Comparison of ENCODE assay signal across 21 cellular contexts in the genomic region with DNA sequence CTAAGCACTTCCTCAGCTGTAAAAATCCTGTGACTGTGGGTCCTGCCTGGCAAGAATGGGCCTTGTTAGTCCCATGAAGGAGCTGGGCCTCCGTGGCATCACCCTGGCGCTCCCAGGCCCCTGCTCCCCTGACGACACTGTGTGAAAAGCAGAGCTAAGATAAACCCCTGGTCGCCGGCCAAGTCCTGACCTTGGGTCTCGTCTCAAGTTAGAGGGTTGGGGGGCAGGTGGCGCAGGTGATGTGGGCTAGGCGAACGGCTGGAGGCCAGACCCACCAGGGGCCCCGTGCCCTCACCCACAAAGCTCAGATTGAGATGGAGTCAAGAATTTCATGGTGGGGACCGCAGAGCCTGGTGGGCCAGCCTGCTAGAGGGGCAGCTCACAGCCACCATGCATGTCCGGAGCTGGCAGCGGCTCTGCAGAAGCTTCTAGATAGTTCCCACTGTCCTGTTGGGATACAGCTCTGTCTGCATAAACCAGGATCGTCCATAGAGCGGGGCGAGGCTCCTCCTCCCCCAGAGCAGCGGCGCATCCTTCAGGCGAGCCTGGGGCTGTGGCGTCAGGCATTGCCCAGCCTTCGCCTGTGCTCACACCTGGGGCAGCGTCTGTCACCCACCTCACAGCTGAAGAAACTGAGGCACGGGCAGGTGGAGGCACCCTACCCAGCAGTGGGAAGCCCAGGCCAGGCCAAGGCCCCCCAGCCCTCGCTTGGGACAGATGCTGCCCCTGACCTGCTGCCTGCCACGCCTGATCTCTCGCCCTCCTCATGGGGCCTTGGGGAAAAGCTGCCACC.
"Had no signal": no experiment of that assay in that cellular context is flagged by ENCODE, and none has a peak within 500 bp of the region (broad histone marks: within the 10 kb centered on the region; RNA-seq: fewer than 3 reads in every experiment).

No MANE protein-coding gene starts in this region.

- H3K36me3 Mint-ChIP-seq: activated naive CD4-positive, alpha-beta T cell treated with anti-CD3 and anti-CD28 coated beads, Interleukin-2, amount 50 U/mL, for 72 hours had no signal

- H3K27me3 Mint-ChIP-seq: activated CD4-positive, alpha-beta T cell treated with anti-CD3 and anti-CD28 coated beads, Interleukin-2, amount 10 ng/mL, durations not matched to agents 24 days and 14 days had no signal

- H3K27ac Mint-ChIP-seq: activated CD4-positive, alpha-beta T cell treated with anti-CD3 and anti-CD28 coated beads, Interleukin-2, amount 10 ng/mL, durations not matched to agents 24 days and 14 days; activated T-cell treated with anti-CD3 and anti-CD28 coated beads, Interleukin-2, amount 50 U/mL, for 72 hours; nephron had no signal

- H3K4me3 Mint-ChIP-seq: activated CD4-positive, alpha-beta T cell treated with anti-CD3 and anti-CD28 coated beads, Interleukin-2, amount 10 ng/mL, durations not matched to agents 24 days and 14 days; activated T-cell treated with anti-CD3 and anti-CD28 coated beads, Interleukin-2, amount 50 U/mL, for 72 hours; nephron; T-helper 2 cell treated with Interferon-gamma antibody and Interleukin-4, amounts not matched to agents 5 μg/mL and 100 μg/mL, for 36 hours had no signal

- DNase-seq: activated CD4-positive, alpha-beta T cell treated with anti-CD3 and anti-CD28 coated beads, Interleukin-2, amount 10 ng/mL, durations not matched to agents 24 days and 14 days; activated CD4-positive, CD25-positive, alpha-beta regulatory T cell; activated CD8-positive, alpha-beta memory T cell treated with anti-CD3 and anti-CD28 coated beads, Interleukin-2, amount 50 U/mL, for 4 hours; activated effector memory CD4-positive, alpha-beta T cell treated with anti-CD3 and anti-CD28 coated beads, Interleukin-2, amount 50 U/mL, for 16 hours; activated T-cell treated with anti-CD3 and anti-CD28 coated beads, Interleukin-2, amount 50 U/mL, for 72 hours; amygdala; caudate nucleus; erythroblast; foreskin melanocyte; head of caudate nucleus; nucleus accumbens; retina; stimulated activated CD4-positive, alpha-beta T cell treated with anti-CD3 and anti-CD28 coated beads, Interleukin-2, amount 100 ng/mL, for 24 hours; stomach; trophoblast cell had no signal

- H3K9me3 ChIP-seq: stomach, vagina had no signal

- H3K27ac ChIP-seq: stomach, vagina had no signal

- H3K4me3 ChIP-seq: lung, stomach, vagina had no signal

- H3K27me3 ChIP-seq: stomach, vagina had no signal

- ATAC-seq: activated naive CD4-positive, alpha-beta T cell treated with anti-CD3 and anti-CD28 coated beads, Interleukin-2, amount 50 U/mL, for 72 hours; activated T-cell treated with anti-CD3 and anti-CD28 coated beads, Interleukin-2, amount 50 U/mL, for 72 hours; left lobe of liver had no signal

- H3K9me3 Mint-ChIP-seq: activated CD4-positive, alpha-beta T cell treated with anti-CD3 and anti-CD28 coated beads, Interleukin-2, amount 10 ng/mL, durations not matched to agents 24 days and 14 days; activated naive CD4-positive, alpha-beta T cell treated with anti-CD3 and anti-CD28 coated beads, Interleukin-2, amount 50 U/mL, for 72 hours; activated T-cell treated with anti-CD3 and anti-CD28 coated beads, Interleukin-2, amount 50 U/mL, for 72 hours; nephron; T-helper 2 cell treated with Interferon-gamma antibody and Interleukin-4, amounts not matched to agents 5 μg/mL and 100 μg/mL, for 36 hours had no signal

- H3K4me1 ChIP-seq: vagina had no signal
